Comparison of ENCODE assay signal across 1 cellular context in the genomic region with DNA sequence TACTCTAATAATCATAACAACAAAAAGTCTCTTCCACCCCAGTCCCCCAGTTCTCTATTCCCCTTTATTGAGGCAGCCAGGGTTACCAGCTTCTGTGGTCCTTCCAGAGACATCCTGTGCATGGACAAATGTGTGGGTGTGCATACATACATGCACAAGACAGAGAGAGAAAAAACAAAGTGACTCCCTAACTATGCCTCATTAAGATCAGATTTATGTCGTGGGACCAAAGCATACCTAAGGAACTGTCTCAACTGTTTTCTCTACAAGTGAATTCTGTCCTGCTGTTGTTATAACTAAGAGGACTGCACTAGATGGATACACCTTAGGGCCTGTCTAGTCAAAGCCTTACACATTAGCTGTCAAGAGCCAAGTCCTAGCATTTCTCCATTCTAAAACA.
TF ChIP-seq lines count a peak whose summit lies in the region.

No MANE protein-coding gene starts in this region.

TF ChIP-seq in A549, 52 proteins besides CTCF, POLR2A, EP300 and RAD21:
- TF ChIP-seq, protein P1, sequence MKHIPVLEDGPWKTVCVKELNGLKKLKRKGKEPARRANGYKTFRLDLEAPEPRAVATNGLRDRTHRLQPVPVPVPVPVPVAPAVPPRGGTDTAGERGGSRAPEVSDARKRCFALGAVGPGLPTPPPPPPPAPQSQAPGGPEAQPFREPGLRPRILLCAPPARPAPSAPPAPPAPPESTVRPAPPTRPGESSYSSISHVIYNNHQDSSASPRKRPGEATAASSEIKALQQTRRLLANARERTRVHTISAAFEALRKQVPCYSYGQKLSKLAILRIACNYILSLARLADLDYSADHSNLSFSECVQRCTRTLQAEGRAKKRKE (CRISPR knock-in tag; IDR thresholded peaks at IDR 0.05; ENCODE audit: low read depth): no peak
- no peak for TF ChIP-seq KDM1A (IDR thresholded peaks at IDR 0.05; ENCODE audit: low read depth)
- no peak for TF ChIP-seq EHF (CRISPR knock-in tag; IDR thresholded peaks at IDR 0.05)
- TF ChIP-seq CEBPB (IDR thresholded peaks at IDR 0.05): no peak
- TF ChIP-seq CBX2 (IDR thresholded peaks at IDR 0.05; ENCODE audit: borderline replicate concordance, low read depth): no peak
- TF ChIP-seq TFCP2L1 (CRISPR knock-in tag; IDR thresholded peaks at IDR 0.05): no peak
- no peak for TF ChIP-seq EHMT2 (IDR thresholded peaks at IDR 0.05; ENCODE audit: low read depth)
- TF ChIP-seq KDM5A (IDR thresholded peaks at IDR 0.05): no peak
- TF ChIP-seq RFX5 (IDR thresholded peaks at IDR 0.05): no peak
- TF ChIP-seq TP53 (CRISPR knock-in tag; IDR thresholded peaks at IDR 0.05): no peak
- no peak for TF ChIP-seq NR3C1 (IDR thresholded peaks at IDR 0.05)
- TF ChIP-seq, protein P2, sequence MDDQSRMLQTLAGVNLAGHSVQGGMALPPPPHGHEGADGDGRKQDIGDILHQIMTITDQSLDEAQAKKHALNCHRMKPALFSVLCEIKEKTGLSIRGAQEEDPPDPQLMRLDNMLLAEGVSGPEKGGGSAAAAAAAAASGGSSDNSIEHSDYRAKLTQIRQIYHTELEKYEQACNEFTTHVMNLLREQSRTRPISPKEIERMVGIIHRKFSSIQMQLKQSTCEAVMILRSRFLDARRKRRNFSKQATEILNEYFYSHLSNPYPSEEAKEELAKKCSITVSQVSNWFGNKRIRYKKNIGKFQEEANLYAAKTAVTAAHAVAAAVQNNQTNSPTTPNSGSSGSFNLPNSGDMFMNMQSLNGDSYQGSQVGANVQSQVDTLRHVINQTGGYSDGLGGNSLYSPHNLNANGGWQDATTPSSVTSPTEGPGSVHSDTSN (IDR thresholded peaks at IDR 0.05): no peak
- TF ChIP-seq, protein P3, sequence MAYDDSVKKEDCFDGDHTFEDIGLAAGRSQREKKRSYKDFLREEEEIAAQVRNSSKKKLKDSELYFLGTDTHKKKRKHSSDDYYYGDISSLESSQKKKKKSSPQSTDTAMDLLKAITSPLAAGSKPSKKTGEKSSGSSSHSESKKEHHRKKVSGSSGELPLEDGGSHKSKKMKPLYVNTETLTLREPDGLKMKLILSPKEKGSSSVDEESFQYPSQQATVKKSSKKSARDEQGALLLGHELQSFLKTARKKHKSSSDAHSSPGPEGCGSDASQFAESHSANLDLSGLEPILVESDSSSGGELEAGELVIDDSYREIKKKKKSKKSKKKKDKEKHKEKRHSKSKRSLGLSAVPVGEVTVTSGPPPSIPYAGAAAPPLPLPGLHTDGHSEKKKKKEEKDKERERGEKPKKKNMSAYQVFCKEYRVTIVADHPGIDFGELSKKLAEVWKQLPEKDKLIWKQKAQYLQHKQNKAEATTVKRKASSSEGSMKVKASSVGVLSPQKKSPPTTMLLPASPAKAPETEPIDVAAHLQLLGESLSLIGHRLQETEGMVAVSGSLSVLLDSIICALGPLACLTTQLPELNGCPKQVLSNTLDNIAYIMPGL (CRISPR knock-in tag; IDR thresholded peaks at IDR 0.05; ENCODE audit: borderline replicate concordance): no peak
- no peak for TF ChIP-seq JUN (IDR thresholded peaks at IDR 0.05)
